ENCODE assay signal across 8 cellular contexts in the genomic region with DNA sequence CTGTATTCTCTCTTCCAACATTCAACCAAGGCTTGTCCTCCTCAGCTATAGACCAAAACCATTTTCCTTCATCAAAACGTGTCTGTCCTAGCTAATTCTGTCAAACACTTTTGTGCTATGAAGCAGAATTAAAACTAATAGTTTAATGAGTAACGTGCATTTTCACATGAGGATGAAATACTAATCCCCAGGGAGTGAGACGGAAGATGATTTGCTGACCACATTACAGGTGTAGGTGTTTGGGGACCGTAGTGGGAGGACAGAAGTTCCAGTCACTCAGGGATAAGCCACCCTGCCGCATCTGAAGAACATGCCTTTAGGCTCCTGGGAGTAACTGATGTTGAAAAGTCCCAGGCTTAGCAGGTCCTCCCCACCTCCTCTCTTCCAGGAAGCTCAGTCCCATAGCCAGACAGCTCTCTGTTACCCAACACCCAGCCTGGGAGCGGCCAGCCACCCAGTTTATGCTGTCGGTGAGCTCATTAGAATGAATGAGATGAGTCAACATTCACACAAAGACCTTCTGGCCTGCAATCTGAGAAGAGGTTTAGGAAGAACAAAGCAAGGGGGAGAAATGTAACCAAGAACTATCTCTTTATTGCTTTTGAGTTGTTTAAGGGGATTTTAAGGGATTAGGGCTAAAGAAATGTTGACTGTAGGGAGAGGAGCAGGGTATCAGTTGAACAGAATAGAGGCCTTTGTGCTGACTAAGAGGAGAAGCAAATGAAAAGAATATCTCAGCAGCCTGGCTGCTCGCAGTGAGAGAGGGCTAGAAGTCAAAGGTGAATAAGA.
DNase-seq lines count a peak whose midpoint lies in the region; ATAC-seq and TF ChIP-seq lines count a peak whose summit lies in the region.

No MANE protein-coding gene starts in this region.

- POLR2A ChIA-PET in A673 (lab: Charles Lee; ENCODE audit: low non-redundant PET) = no interaction called here
- POLR2A ChIA-PET in RWPE1 (lab: Yijun Ruan, JAX; ENCODE audit: low non-redundant PET) = no interaction called here

- H3K27ac ChIP-seq in A673 (ENCODE audit: low read depth, low read length, poor library complexity, severe bottlenecking) (no peak overlapping the region), RWPE1 (no peak overlapping the region)

- CTCF ChIA-PET in A673 (lab: Charles Lee) (no interaction called here), RWPE1 (lab: Yijun Ruan, JAX) (no interaction called here)

- peaks cover 11% of the 10 kb centered on the region for H3K4me1 ChIP-seq in A673 (ENCODE audit: insufficient read depth, low read length, poor library complexity, severe bottlenecking)

- intact Hi-C loops in A673 (cut with micrococcal nuclease; ENCODE audit: unreplicated experiment) = no loop called here

- TF ChIP-seq CTCF in A673 (conservative IDR thresholded peaks at IDR 0.05; ENCODE audit: low read depth, low read length) = no peak
- TF ChIP-seq CTCF in RWPE1 (conservative IDR thresholded peaks at IDR 0.05; ENCODE audit: low read depth) = no peak

- no peaks in the 10 kb centered on the region for H3K36me3 ChIP-seq in A673 (ENCODE audit: insufficient read depth, low read length, poor library complexity, severe bottlenecking)

- DNase-seq in A673 (ENCODE audit: low spot score) = peak; percentile 87
- peak; percentile 86 for DNase-seq in RWPE1 (ENCODE audit: low spot score)
- DNase-seq in skeletal muscle cell (ENCODE audit: low read depth) = peak; percentile 48
- no peak for DNase-seq in NCI-H446 treated with DMSO at 0.1 percent for 48 hours (lab: John Stamatoyannopoulos, UW)
- no peak for DNase-seq in epidermal melanocyte (ENCODE audit: insufficient read length, low spot score)
- DNase-seq in T-helper 1 cell = no peak

- ATAC-seq in GM19452 (IDR thresholded peaks at IDR 0.05; ENCODE audit: unreplicated experiment) (peak; percentile 79), HG03457 (IDR thresholded peaks at IDR 0.05; ENCODE audit: unreplicated experiment) (peak; percentile 75)

- no peak overlapping the region for H3K4me3 ChIP-seq in A673 (ENCODE audit: low read depth, low read length, poor library complexity, severe bottlenecking)
- H3K4me3 ChIP-seq in skeletal muscle cell (ENCODE audit: low read depth, low read length) = no peak overlapping the region

- peaks cover 7% of the 10 kb centered on the region for H3K27me3 ChIP-seq in A673 (replicated peaks; ENCODE audit: insufficient read depth, low read depth, low read length, poor library complexity)

- no peaks in the 10 kb centered on the region for H3K9me3 ChIP-seq in A673 (ENCODE audit: low read depth, low read length, poor library complexity, severe bottlenecking)

- BruUV-seq in A673 (replicated peaks; lab: Mats Ljungman, UMichigan) = no TSS peak

Comparison
In these comparisons a context has a peak if more than half of its experiments do, and no peak if none do; other contexts are left out.
1. DNase-seq: peak in A673 (single experiment), RWPE1 (single experiment) and skeletal muscle cell (single experiment); none in NCI-H446 treated with DMSO at 0.1 percent for 48 hours (single experiment), epidermal melanocyte (single experiment) and T-helper 1 cell (0 of 5).